22 cellular contexts compared by ENCODE assay signal in genomic region chr1:198879711-198880306, GRCh38.
DNase-seq lines count a peak whose midpoint lies in the region; ATAC-seq and TF ChIP-seq lines count a peak whose summit lies in the region.
"Had no signal": no experiment of that assay in that cellular context is flagged by ENCODE, and none has a peak within 500 bp of the region (broad histone marks: within the 10 kb centered on the region; RNA-seq: fewer than 3 reads in every experiment).

No MANE protein-coding gene starts in this region.

- POLR2A ChIA-PET in activated CD4-positive, alpha-beta T cell treated with anti-CD3 and anti-CD28 coated beads for 36 hours (lab: Charles Lee) = interaction anchor here (0.6 kb wide), 1 partner anchor 39 kb away, joined by 3 read pairs; no protein-coding TSS in a partner anchor

- H3K9me3 Mint-ChIP-seq in activated CD4-positive, alpha-beta T cell treated with anti-CD3 and anti-CD28 coated beads for 36 hours (ENCODE audit: low read depth) = no peaks in the 10 kb centered on the region
- H3K9me3 Mint-ChIP-seq: activated CD4-positive, alpha-beta memory T cell treated with anti-CD3 and anti-CD28 coated beads for 36 hours had no signal

- peaks cover 28% of the 10 kb centered on the region for H3K4me1 Mint-ChIP-seq in activated CD4-positive, alpha-beta T cell treated with anti-CD3 and anti-CD28 coated beads for 36 hours
- H3K4me1 Mint-ChIP-seq: CD8-positive, alpha-beta memory T cell had no signal

- H3K9me3 ChIP-seq in skeletal muscle satellite cell (replicated peaks; ENCODE audit: low read length) (no peaks in the 10 kb centered on the region), vagina (no peaks in the 10 kb centered on the region)
- H3K9me3 ChIP-seq: HAP-1, left ventricle myocardium inferior, pancreas, tibial nerve had no signal

- CTCF ChIA-PET in activated CD4-positive, alpha-beta T cell treated with anti-CD3 and anti-CD28 coated beads for 36 hours (lab: Charles Lee) = interaction anchor here (1.1 to 1.7 kb wide), 2 partner anchors 16 kb away, joined by 3 read pairs; no protein-coding TSS in a partner anchor

- H3K27ac Mint-ChIP-seq in activated CD4-positive, alpha-beta T cell treated with anti-CD3 and anti-CD28 coated beads for 36 hours = peak overlapping the region; percentile 53
- H3K27ac Mint-ChIP-seq: activated CD4-positive, alpha-beta memory T cell treated with anti-CD3 and anti-CD28 coated beads for 36 hours; CD8-positive, alpha-beta memory T cell had no signal

- no peaks in the 10 kb centered on the region for H3K36me3 ChIP-seq in skeletal muscle satellite cell (ENCODE audit: insufficient read depth, low read length)
- no peaks in the 10 kb centered on the region for H3K36me3 ChIP-seq in vagina
- H3K36me3 ChIP-seq: left ventricle myocardium inferior, pancreas, tibial nerve had no signal

- H3K4me3 Mint-ChIP-seq in activated CD4-positive, alpha-beta T cell treated with anti-CD3 and anti-CD28 coated beads for 36 hours = no peak overlapping the region
- H3K4me3 Mint-ChIP-seq: activated CD4-positive, alpha-beta memory T cell treated with anti-CD3 and anti-CD28 coated beads for 36 hours; CD8-positive, alpha-beta memory T cell had no signal

- H3K4me1 ChIP-seq in skeletal muscle satellite cell (ENCODE audit: control insufficient read depth, insufficient read depth, low read length) (peaks cover 36% of the 10 kb centered on the region), vagina (no peaks in the 10 kb centered on the region)
- H3K4me1 ChIP-seq: left ventricle myocardium inferior had no signal

- no peak for TF ChIP-seq CTCF in choroid plexus epithelial cell (conservative IDR thresholded peaks at IDR 0.05; ENCODE audit: low read depth, low read length)
- no peak for TF ChIP-seq CTCF in vagina (IDR thresholded peaks at IDR 0.05)

- peaks cover 17% of the 10 kb centered on the region for H3K36me3 Mint-ChIP-seq in activated CD4-positive, alpha-beta T cell treated with anti-CD3 and anti-CD28 coated beads for 36 hours (ENCODE audit: low read depth)
- H3K36me3 Mint-ChIP-seq: activated CD4-positive, alpha-beta memory T cell treated with anti-CD3 and anti-CD28 coated beads for 36 hours had no signal

- intact Hi-C loops in activated CD4-positive, alpha-beta T cell treated with anti-CD3 and anti-CD28 coated beads for 36 hours (cut with DNase I, micrococcal nuclease) = loop anchor here (5.0 to 10.0 kb wide), 4 partner anchors 37 to 1103 kb away; partner anchors contain the start of gene DENND1B (in 1 of the 2)
- intact Hi-C loops in vagina (cut with DNase I) = no loop called here

- H3K9ac ChIP-seq in skeletal muscle satellite cell (ENCODE audit: low read depth, low read length) = peak overlapping the region; percentile 37

- no peak for TF ChIP-seq POLR2A in vagina (IDR thresholded peaks at IDR 0.05)
- TF ChIP-seq POLR2A in erythroblast (IDR thresholded peaks at IDR 0.05; ENCODE audit: low read length) = no peak

- no peaks in the 10 kb centered on the region for H3K27me3 Mint-ChIP-seq in activated CD4-positive, alpha-beta T cell treated with anti-CD3 and anti-CD28 coated beads for 36 hours
- H3K27me3 Mint-ChIP-seq: activated CD4-positive, alpha-beta memory T cell treated with anti-CD3 and anti-CD28 coated beads for 36 hours had no signal

- H3K4me3 ChIP-seq in choroid plexus epithelial cell (ENCODE audit: low read depth, low read length) = no peak overlapping the region
- H3K4me3 ChIP-seq in skeletal muscle satellite cell (ENCODE audit: low read length) = no peak overlapping the region
- H3K4me3 ChIP-seq in vagina = no peak overlapping the region
- H3K4me3 ChIP-seq: HAP-1, left ventricle myocardium inferior, pancreas, PC-9, tibial nerve had no signal

- H3K27me3 ChIP-seq in skeletal muscle satellite cell (ENCODE audit: control insufficient read depth, insufficient read depth, low read length) (no peaks in the 10 kb centered on the region), vagina (no peaks in the 10 kb centered on the region)
- H3K27me3 ChIP-seq: pancreas, tibial nerve had no signal

- no peak overlapping the region for H3K27ac ChIP-seq in vagina
- H3K27ac ChIP-seq: left ventricle myocardium inferior, pancreas, tibial nerve had no signal

- H3K4me2 ChIP-seq in skeletal muscle satellite cell (ENCODE audit: low read length) = peak overlapping the region; percentile 18
- H3K4me2 ChIP-seq: PC-9 had no signal

- DNase-seq in activated CD4-positive, alpha-beta T cell treated with anti-CD3 and anti-CD28 coated beads for 36 hours = no peak
- no peak for DNase-seq in activated CD4-positive, alpha-beta T cell treated with anti-CD3 and anti-CD28 coated beads, Interleukin-2, amount 50 U/mL, for 1 hour
- peak; percentile 39 for DNase-seq in RKO (ENCODE audit: low spot score)
- peak; percentile 39 for DNase-seq in choroid plexus epithelial cell (ENCODE audit: low read depth)
- DNase-seq in vagina (ENCODE audit: extremely low spot score in 2 of 2) = no peak
- no peak for DNase-seq in erythroblast (lab: John Stamatoyannopoulos, UW)
- DNase-seq in putamen (ENCODE audit: low spot score) = no peak
- DNase-seq: activated CD4-positive, alpha-beta memory T cell treated with anti-CD3 and anti-CD28 coated beads for 36 hours; anterior cingulate cortex; CD8-positive, alpha-beta memory T cell; foreskin melanocyte; Kasumi-1; left ventricle myocardium inferior; NCI-H1417; NCI-H2171; pancreas; PC-9; stimulated activated CD4-positive, alpha-beta T cell treated with anti-CD3 and anti-CD28 coated beads, Interleukin-4, amount 100 ng/mL, for 4 hours; stimulated activated CD8-positive, alpha-beta memory T cell treated with anti-CD3 and anti-CD28 coated beads, Interleukin-4, amount 100 ng/mL, for 48 hours had no signal

- ATAC-seq in activated CD4-positive, alpha-beta T cell treated with anti-CD3 and anti-CD28 coated beads for 36 hours = no peak

Comparison
In these comparisons a context has a peak if more than half of its experiments do, and no peak if none do; other contexts are left out.
1. DNase-seq: peak in RKO (single experiment) and choroid plexus epithelial cell (single experiment); none in activated CD4-positive, alpha-beta T cell treated with anti-CD3 and anti-CD28 coated beads for 36 hours (single experiment), activated CD4-positive, alpha-beta T cell treated with anti-CD3 and anti-CD28 coated beads, Interleukin-2, amount 50 U/mL, for 1 hour (single experiment), vagina (0 of 2), erythroblast (0 of 2) and putamen (single experiment).